31 cellular contexts compared by ENCODE assay signal in the genomic region with DNA sequence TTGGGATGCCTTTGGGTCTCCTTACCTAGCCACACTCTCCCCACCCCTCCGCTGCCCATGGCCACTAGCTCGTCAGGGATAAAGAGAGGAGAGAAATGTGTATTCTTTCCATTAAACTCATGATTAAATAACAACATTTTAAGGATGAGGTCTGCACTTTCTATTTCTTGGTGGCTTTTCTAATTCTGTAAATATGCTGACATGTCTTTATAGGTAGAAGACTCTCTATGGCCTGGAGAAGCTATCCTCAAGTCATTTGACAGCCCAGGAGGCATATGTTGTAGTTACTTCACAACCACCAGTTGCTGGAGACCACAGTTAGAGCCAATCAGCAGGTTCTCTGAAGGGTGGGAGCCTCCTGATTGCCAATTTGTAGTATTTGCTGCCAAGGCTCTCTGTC.
"Had no signal": no experiment of that assay in that cellular context is flagged by ENCODE, and none has a peak within 500 bp of the region (broad histone marks: within the 10 kb centered on the region; RNA-seq: fewer than 3 reads in every experiment).

No MANE protein-coding gene starts in this region.

- ATAC-seq: activated CD4-positive, alpha-beta T cell treated with anti-CD3 and anti-CD28 coated beads for 36 hours; activated CD4-positive, CD25-positive, alpha-beta regulatory T cell treated with anti-CD3 and anti-CD28 coated beads, Interleukin-2, amount 50 U/mL, for 24 hours; activated CD8-positive, alpha-beta T cell treated with anti-CD3 and anti-CD28 coated beads, Interleukin-2, amount 10 ng/mL, durations not matched to agents 7 days and 5 days; body of pancreas; PC-3; WTC11 had no signal

- H3K27me3 Mint-ChIP-seq: activated naive CD4-positive, alpha-beta T cell treated with anti-CD3 and anti-CD28 coated beads, Interleukin-2, amount 50 U/mL, for 24 hours had no signal

- H3K9me3 ChIP-seq: adrenal gland, body of pancreas, breast epithelium, Peyer's patch had no signal

- H3K4me1 Mint-ChIP-seq: activated CD4-positive, alpha-beta T cell treated with anti-CD3 and anti-CD28 coated beads for 36 hours; activated CD4-positive, alpha-beta T cell treated with anti-CD3 and anti-CD28 coated beads, Interleukin-2, amount 10 ng/mL, durations not matched to agents 7 days and 5 days; activated naive CD4-positive, alpha-beta T cell treated with anti-CD3 and anti-CD28 coated beads, Interleukin-2, amount 50 U/mL, for 24 hours had no signal

- H3K4me3 Mint-ChIP-seq: activated CD4-positive, alpha-beta T cell treated with anti-CD3 and anti-CD28 coated beads for 36 hours; activated CD4-positive, alpha-beta T cell treated with anti-CD3 and anti-CD28 coated beads, Interleukin-2, amount 10 ng/mL, durations not matched to agents 7 days and 5 days; activated CD8-positive, alpha-beta T cell treated with anti-CD3 and anti-CD28 coated beads, Interleukin-2, amount 10 ng/mL, durations not matched to agents 7 days and 5 days; activated naive CD4-positive, alpha-beta T cell treated with anti-CD3 and anti-CD28 coated beads, Interleukin-2, amount 50 U/mL, for 24 hours; activated T-cell treated with anti-CD3 and anti-CD28 coated beads, Interleukin-2, amount 50 U/mL, for 24 hours; T-helper 1 cell treated with Interleukin-12 subunit alpha and Interleukin-12 subunit beta and Interleukin-4 antibody, amounts not matched to agents 30 μg/mL and 1 μg/mL, for 36 hours; T-helper 2 cell treated with Interferon-gamma antibody and Interleukin-4, amounts not matched to agents 5 μg/mL and 100 μg/mL, for 36 hours; WTC11 had no signal

- DNase-seq: activated CD4-positive, alpha-beta T cell treated with anti-CD3 and anti-CD28 coated beads for 36 hours; activated CD4-positive, alpha-beta T cell treated with anti-CD3 and anti-CD28 coated beads, Interleukin-2, amount 10 ng/mL, durations not matched to agents 7 days and 5 days; activated CD4-positive, alpha-beta T cell treated with anti-CD3 and anti-CD28 coated beads, Interleukin-2, amount 50 U/mL, for 48 hours; activated CD8-positive, alpha-beta T cell treated with anti-CD3 and anti-CD28 coated beads, Interleukin-2, amount 10 ng/mL, durations not matched to agents 7 days and 5 days; activated gamma-delta T cell; activated naive CD4-positive, alpha-beta T cell treated with Interleukin-2 at 50 U/mL for 16 hours; activated T-cell treated with anti-CD3 and anti-CD28 coated beads, Interleukin-2, amount 50 U/mL, for 24 hours; body of pancreas; Kasumi-1; MM.1S; MV-4-11; NCI-H1092; NCI-H1436 treated with DMSO at 0.1 percent for 48 hours; NCI-H1694 treated with DMSO at 0.1 percent for 48 hours; NCI-H2029; NCI-H510A; NCI-H526; NCI-H748 treated with DMSO at 0.1 percent for 48 hours; NK-92 treated with Interleukin-12 subunit alpha and Interleukin-12 subunit beta, amount 100 ng/mL, for 24 hours; PC-3; Peyer's patch; RPMI8226; SHP77 treated with DMSO at 0.1 percent for 48 hours had no signal

- H3K27ac Mint-ChIP-seq: activated CD4-positive, alpha-beta T cell treated with anti-CD3 and anti-CD28 coated beads for 36 hours; activated CD4-positive, alpha-beta T cell treated with anti-CD3 and anti-CD28 coated beads, Interleukin-2, amount 10 ng/mL, durations not matched to agents 7 days and 5 days; activated CD8-positive, alpha-beta T cell treated with anti-CD3 and anti-CD28 coated beads, Interleukin-2, amount 10 ng/mL, durations not matched to agents 7 days and 5 days; activated naive CD4-positive, alpha-beta T cell treated with anti-CD3 and anti-CD28 coated beads, Interleukin-2, amount 50 U/mL, for 24 hours; activated T-cell treated with anti-CD3 and anti-CD28 coated beads, Interleukin-2, amount 50 U/mL, for 24 hours; activated T-helper 2 cell treated with anti-CD3 and anti-CD28 coated beads, Interferon-gamma antibody, Interleukin-2, Interleukin-4, amounts not matched to agents 10 μg/mL and 5 μg/mL and 100 μg/mL, durations not matched to agents 14 hours and 24 hours and 36 hours; T-helper 1 cell treated with Interleukin-12 subunit alpha and Interleukin-12 subunit beta and Interleukin-4 antibody, amounts not matched to agents 30 μg/mL and 1 μg/mL, for 36 hours; T-helper 2 cell treated with Interferon-gamma antibody and Interleukin-4, amounts not matched to agents 5 μg/mL and 100 μg/mL, for 36 hours; WTC11 had no signal

- H3K9me3 Mint-ChIP-seq: activated CD4-positive, alpha-beta T cell treated with anti-CD3 and anti-CD28 coated beads, Interleukin-2, amount 10 ng/mL, durations not matched to agents 7 days and 5 days; activated naive CD4-positive, alpha-beta T cell treated with anti-CD3 and anti-CD28 coated beads, Interleukin-2, amount 50 U/mL, for 24 hours; activated T-cell treated with anti-CD3 and anti-CD28 coated beads, Interleukin-2, amount 50 U/mL, for 24 hours; activated T-helper 2 cell treated with anti-CD3 and anti-CD28 coated beads, Interferon-gamma antibody, Interleukin-2, Interleukin-4, amounts not matched to agents 10 μg/mL and 5 μg/mL and 100 μg/mL, durations not matched to agents 14 hours and 24 hours and 36 hours; T-helper 1 cell treated with Interleukin-12 subunit alpha and Interleukin-12 subunit beta and Interleukin-4 antibody, amounts not matched to agents 30 μg/mL and 1 μg/mL, for 36 hours; T-helper 2 cell treated with Interferon-gamma antibody and Interleukin-4, amounts not matched to agents 5 μg/mL and 100 μg/mL, for 36 hours; WTC11 had no signal

- H3K4me1 ChIP-seq: adrenal gland, breast epithelium, Peyer's patch had no signal

- H3K4me3 ChIP-seq: adrenal gland, body of pancreas, breast epithelium, Peyer's patch had no signal

- H3K36me3 Mint-ChIP-seq: activated naive CD4-positive, alpha-beta T cell treated with anti-CD3 and anti-CD28 coated beads, Interleukin-2, amount 50 U/mL, for 24 hours; WTC11 had no signal

- H3K36me3 ChIP-seq: adrenal gland, breast epithelium, Peyer's patch had no signal

- H3K27me3 ChIP-seq: adrenal gland, body of pancreas, breast epithelium had no signal

- H3K27ac ChIP-seq: body of pancreas, breast epithelium, Peyer's patch had no signal
